In the genomic region with DNA sequence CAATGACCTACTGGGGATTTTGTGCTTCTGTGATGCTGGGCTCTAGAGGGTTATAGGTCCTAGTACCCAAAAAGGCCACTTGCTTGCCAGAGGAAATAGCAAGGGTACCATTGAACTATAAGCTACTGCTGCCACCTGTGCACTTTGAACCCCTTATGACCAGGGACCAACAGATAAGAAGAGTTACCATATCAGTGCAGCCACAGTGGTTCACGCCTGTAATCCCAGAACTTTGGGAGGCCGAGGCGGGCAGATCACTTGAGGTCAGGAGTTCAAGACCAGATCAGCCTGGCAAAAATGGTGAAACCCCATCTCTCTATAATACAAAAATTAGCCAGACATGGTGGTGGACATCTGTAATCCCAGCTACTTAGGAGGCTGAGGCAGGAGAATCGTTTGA, we compare ENCODE assay signal across 8 cellular contexts.
"Had no signal": no experiment of that assay in that cellular context is flagged by ENCODE, and none has a peak within 500 bp of the region (broad histone marks: within the 10 kb centered on the region; RNA-seq: fewer than 3 reads in every experiment).

No MANE protein-coding gene starts in this region.

- DNase-seq: GOT3, H7, HFFc6, KG1 had no signal

- FAIRE-seq: HTR-8/SVneo had no signal

- H3K9me3 ChIP-seq: HAP-1 had no signal

- H3K4me1 Mint-ChIP-seq: IgD-negative memory B cell had no signal

- H3K4me1 ChIP-seq: HAP-1 had no signal

- H3K4me3 ChIP-seq: HAP-1 had no signal

- H3K9me3 Mint-ChIP-seq: HFFc6 had no signal

- H3K27ac Mint-ChIP-seq: HFFc6, IgD-negative memory B cell had no signal

- H3K36me3 Mint-ChIP-seq: IgD-negative memory B cell had no signal

- H3K4me3 Mint-ChIP-seq: HFFc6, IgD-negative memory B cell had no signal

- H3K36me3 ChIP-seq: HAP-1 had no signal

- ATAC-seq: HCT116 had no signal
